8 cellular contexts compared by ENCODE assay signal in the genomic region with DNA sequence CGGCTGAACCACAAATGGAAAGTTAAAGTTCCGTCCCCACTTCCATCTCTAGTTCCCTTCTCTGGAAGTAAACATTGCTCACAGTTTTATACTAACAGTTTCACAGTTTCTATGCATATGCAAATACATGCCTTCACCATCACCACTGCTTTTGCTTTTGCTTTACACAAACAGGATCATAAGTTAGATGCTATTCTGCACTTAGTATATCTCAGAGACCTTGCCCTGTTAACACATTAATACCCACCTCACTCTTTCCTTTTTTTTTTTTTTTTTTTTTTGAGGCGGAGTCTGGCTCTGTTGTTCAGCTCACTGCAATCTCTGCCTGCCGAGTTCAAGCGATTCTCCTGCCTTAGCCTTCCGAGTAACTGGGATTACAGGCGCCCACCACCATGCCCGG. TPM values are rescaled to one million over a fixed set of nuclear protein-coding genes. Genes with fewer than 3 reads are reported as not detected.
DNase-seq lines count a peak whose midpoint lies in the region; ATAC-seq and TF ChIP-seq lines count a peak whose summit lies in the region.

No MANE protein-coding gene starts in this region.

- H3K27ac ChIP-seq in duodenal mucosa (ENCODE audit: low read depth, low read length) (no peak overlapping the region), body of pancreas (peak overlapping the region in 2 of 4 donors; percentile 95 to 96)
- peak overlapping the region; percentile 86 for H3K27ac ChIP-seq in naive thymus-derived CD4-positive, alpha-beta T cell (ENCODE audit: low read depth, low read length)

- peak overlapping the region; percentile 90 to 99 (median 93) for H3K27ac Mint-ChIP-seq in naive thymus-derived CD4-positive, alpha-beta T cell

- peaks cover 32 to 66% (median 46%) of the 10 kb centered on the region in 7 donors for H3K4me1 Mint-ChIP-seq in naive thymus-derived CD4-positive, alpha-beta T cell

- DNase-seq in MG63 (no peak), body of pancreas (no peak), GF-D8 (lab: John Stamatoyannopoulos, UW) (no peak), NCI-H2029 (lab: John Stamatoyannopoulos, UW) (no peak)
- peak in 6 of 9 donors; percentile 12 to 45 (median 33) for DNase-seq in naive thymus-derived CD4-positive, alpha-beta T cell

- H3K27me3 ChIP-seq in MG63 (no peaks in the 10 kb centered on the region), duodenal mucosa (ENCODE audit: control insufficient read depth in 1 of 2, insufficient read depth in 2 of 2, low read length in 2 of 2) (no peaks in the 10 kb centered on the region), body of pancreas (no peaks in the 10 kb centered on the region)
- H3K27me3 ChIP-seq in naive thymus-derived CD4-positive, alpha-beta T cell (ENCODE audit: control insufficient read depth in 2 of 2, insufficient read depth in 2 of 2, low read length in 2 of 2): no peaks in the 10 kb centered on the region

- H3K9ac ChIP-seq in duodenal mucosa (ENCODE audit: low read depth in 1 of 2, low read length in 2 of 2): peak overlapping the region; percentile 97 to 99

- no peaks in the 10 kb centered on the region for H3K9me3 Mint-ChIP-seq in naive thymus-derived CD4-positive, alpha-beta T cell

- WGBS in body of pancreas, 2 donors: 2 to 4% methylated on average over 8 of the region's 8 CpGs

- H3K9me3 ChIP-seq in MG63 (no peaks in the 10 kb centered on the region), duodenal mucosa (ENCODE audit: control insufficient read depth in 1 of 2, low read length in 2 of 2) (no peaks in the 10 kb centered on the region), body of pancreas (no peaks in the 10 kb centered on the region)
- no peaks in the 10 kb centered on the region for H3K9me3 ChIP-seq in naive thymus-derived CD4-positive, alpha-beta T cell (ENCODE audit: control insufficient read depth in 2 of 3, low read length in 3 of 3)

- H3K27me3 Mint-ChIP-seq in naive thymus-derived CD4-positive, alpha-beta T cell: no peaks in the 10 kb centered on the region

- no peaks in the 10 kb centered on the region for H3K36me3 ChIP-seq in MG63
- peaks cover 9 to 12% of the 10 kb centered on the region in 2 donors for H3K36me3 ChIP-seq in duodenal mucosa (ENCODE audit: control insufficient read depth in 1 of 2, insufficient read depth in 2 of 2, low read length in 2 of 2)
- H3K36me3 ChIP-seq in naive thymus-derived CD4-positive, alpha-beta T cell (ENCODE audit: control insufficient read depth in 2 of 3, insufficient read depth in 3 of 3, low read length in 3 of 3): peaks cover 0 to 11% (median 0%) of the 10 kb centered on the region in 3 experiments
- H3K36me3 ChIP-seq in body of pancreas (replicated peaks in 1 of 2; ENCODE audit: insufficient read depth in 1 of 2, low read depth in 2 of 2): peaks cover 0 to 9% of the 10 kb centered on the region in 2 donors

- peak overlapping the region; percentile 94 to 100 (median 97) for H3K4me3 Mint-ChIP-seq in naive thymus-derived CD4-positive, alpha-beta T cell

- intact Hi-C loops in naive thymus-derived CD4-positive, alpha-beta T cell (cut with micrococcal nuclease): loop anchor here in 1 of 2 donors (2.0 kb wide), 2 partner anchors 80 to 270 kb away; a partner anchor contains a TSS
- intact Hi-C loops in body of pancreas (cut with DNase I): no loop called here

- POLR2A ChIA-PET in naive thymus-derived CD4-positive, alpha-beta T cell (lab: Charles Lee): interaction anchor here (0.6 to 3.8 kb wide), 5 partner anchors 43 to 77 kb away, joined by 3 to 24 read pairs (median 3); a partner anchor contains a TSS

- TF ChIP-seq POLR2A in body of pancreas (IDR thresholded peaks at IDR 0.05): no peak

- H3K4me3 ChIP-seq in GM08714 (ENCODE audit: low read length) (peak overlapping the region; percentile 73), MG63 (peak overlapping the region; percentile 95), duodenal mucosa (ENCODE audit: low read depth in 1 of 2, low read length in 2 of 2) (peak overlapping the region; percentile 95 to 98), body of pancreas (peak overlapping the region in 1 of 2 donors; percentile 87)
- H3K4me3 ChIP-seq in naive thymus-derived CD4-positive, alpha-beta T cell (ENCODE audit: low read length): peak overlapping the region; percentile 71

- ATAC-seq in GM21576 (IDR thresholded peaks at IDR 0.05; ENCODE audit: unreplicated experiment): peak; percentile 49
- ATAC-seq in naive thymus-derived CD4-positive, alpha-beta T cell: peak; percentile 68
- ATAC-seq in body of pancreas: no peak

- H3K36me3 Mint-ChIP-seq in naive thymus-derived CD4-positive, alpha-beta T cell: peaks cover 0 to 9% (median 4%) of the 10 kb centered on the region in 5 donors

- TF ChIP-seq CTCF in body of pancreas (IDR thresholded peaks at IDR 0.05): no peak

- CTCF ChIA-PET in naive thymus-derived CD4-positive, alpha-beta T cell (lab: Charles Lee): interaction anchor here (2.9 kb wide), 1 partner anchor 197 kb away, joined by 19 read pairs; no protein-coding TSS in a partner anchor

- H3K4me1 ChIP-seq in duodenal mucosa (ENCODE audit: control insufficient read depth in 1 of 2, insufficient read depth in 2 of 2, low read length in 2 of 2) (peaks cover 41 to 44% of the 10 kb centered on the region in 2 donors), body of pancreas (peaks cover 26% of the 10 kb centered on the region)
- peaks cover 8 to 17% of the 10 kb centered on the region in 2 donors for H3K4me1 ChIP-seq in naive thymus-derived CD4-positive, alpha-beta T cell (ENCODE audit: control insufficient read depth in 2 of 2, insufficient read depth in 2 of 2, low read length in 2 of 2)

RNA-seq across cellular contexts. Expression of a gene that starts 0.9 kb away (rescaled TPM):
- total RNA-seq in MG63 (2014; rRNA removed; shearing (Covaris generic); ENCODE audit: low replicate concordance): 7.4 and 8.8 TPM in 2 replicates
- 10 to 100 TPM; 23.5 to 56.0 (median 43.6) TPM for total RNA-seq in naive thymus-derived CD4-positive, alpha-beta T cell
- 1 to 10 TPM in 1 of 2 donors, under 1 TPM in 1; 0.74 to 6.3 TPM for polyA plus RNA-seq in naive thymus-derived CD4-positive, alpha-beta T cell
- 10 to 100 TPM; 32.3 to 35.3 TPM for total RNA-seq in body of pancreas

RNA-seq across cellular contexts. Expression of a gene that starts 23.5 kb away (rescaled TPM):
- total RNA-seq in MG63 (2014; rRNA removed; shearing (Covaris generic); ENCODE audit: low replicate concordance): not detected in 2 replicates
- total RNA-seq in naive thymus-derived CD4-positive, alpha-beta T cell: under 1 TPM in 4 of 5 experiments, not detected in 1; 0.14 to 0.51 (median 0.23) TPM
- not detected for polyA plus RNA-seq in naive thymus-derived CD4-positive, alpha-beta T cell
- under 1 TPM in 1 of 2 donors, not detected in 1; 0.26 TPM for total RNA-seq in body of pancreas

RNA-seq across cellular contexts. Expression of a gene that starts 42.2 kb away (rescaled TPM):
- 31.7 and 47.5 TPM in 2 replicates for total RNA-seq in MG63 (2014; rRNA removed; shearing (Covaris generic); ENCODE audit: low replicate concordance)
- total RNA-seq in naive thymus-derived CD4-positive, alpha-beta T cell: 10 to 100 TPM; 54.2 to 77.2 (median 69.1) TPM
- 10 to 100 TPM; 30.8 to 42.9 TPM for polyA plus RNA-seq in naive thymus-derived CD4-positive, alpha-beta T cell
- 10 to 100 TPM; 36.1 to 53.4 TPM for total RNA-seq in body of pancreas

RNA-seq across cellular contexts. Expression of a gene that starts 42.6 kb away (rescaled TPM):
- total RNA-seq in MG63 (2014; rRNA removed; shearing (Covaris generic); ENCODE audit: low replicate concordance): 145 and 217 TPM in 2 replicates
- total RNA-seq in naive thymus-derived CD4-positive, alpha-beta T cell: 100 to 1,000 TPM in 4 of 5 experiments, 10 to 100 TPM in 1; 97.4 to 159 (median 129) TPM
- 100 to 1,000 TPM; 161 to 205 TPM for polyA plus RNA-seq in naive thymus-derived CD4-positive, alpha-beta T cell
- total RNA-seq in body of pancreas: 100 to 1,000 TPM in 1 of 2 donors, 10 to 100 TPM in 1; 86.7 to 101 TPM

RNA-seq across cellular contexts. Expression of a gene that starts 48.8 kb away (rescaled TPM):
- total RNA-seq in MG63 (2014; rRNA removed; shearing (Covaris generic); ENCODE audit: low replicate concordance): 21.4 and 23.3 TPM in 2 replicates
- total RNA-seq in naive thymus-derived CD4-positive, alpha-beta T cell: 10 to 100 TPM; 34.9 to 87.1 (median 74.2) TPM
- 10 to 100 TPM; 20.7 to 38.5 TPM for polyA plus RNA-seq in naive thymus-derived CD4-positive, alpha-beta T cell
- 10 to 100 TPM; 12.2 to 12.5 TPM for total RNA-seq in body of pancreas

Comparison
In these comparisons a context has a peak if more than half of its experiments do, and no peak if none do; other contexts are left out.
1. DNase-seq: peak in naive thymus-derived CD4-positive, alpha-beta T cell (6 of 9); none in MG63 (single experiment), body of pancreas (0 of 4), GF-D8 (single experiment) and NCI-H2029 (single experiment).